20 cellular contexts compared by ENCODE assay signal in genomic region chr16:23944381-23944780, GRCh38.
DNase-seq lines count a peak whose midpoint lies in the region; ATAC-seq lines count a peak whose summit lies in the region.
"Had no signal": no experiment of that assay in that cellular context is flagged by ENCODE, and none has a peak within 500 bp of the region (broad histone marks: within the 10 kb centered on the region; RNA-seq: fewer than 3 reads in every experiment).

No MANE protein-coding gene starts in this region.

- no peak for DNase-seq in CD8-positive, alpha-beta memory T cell
- DNase-seq in T-cell: no peak
- DNase-seq in cerebellum (ENCODE audit: low spot score): peak; percentile 40
- DNase-seq in effector memory CD4-positive, alpha-beta T cell: no peak
- DNase-seq: activated CD4-positive, alpha-beta T cell treated with anti-CD3 and anti-CD28 coated beads for 1 hour; activated effector memory CD4-positive, alpha-beta T cell treated with Interleukin-2 at 50 U/mL for 16 hours; Caco-2; DND-41; heart right ventricle; NCI-H1048; NCI-H2029; nephron progenitor cell; PC-3; posterior cingulate gyrus; SHP77 treated with DMSO at 0.1 percent for 48 hours; stimulated activated CD8-positive, alpha-beta memory T cell treated with anti-CD3 and anti-CD28 coated beads, Interleukin-4, amount 100 ng/mL, for 48 hours had no signal

- no peaks in the 10 kb centered on the region for H3K27me3 Mint-ChIP-seq in CD8-positive, alpha-beta memory T cell
- no peaks in the 10 kb centered on the region for H3K27me3 Mint-ChIP-seq in T-cell
- H3K27me3 Mint-ChIP-seq in stimulated activated memory B cell treated with anti-CD40 and anti-IgM and Interleukin-4, amounts not matched to agents 10 μg/mL and 1 μg/mL and 100 μg/mL, for 72 hours: no peaks in the 10 kb centered on the region

- no peaks in the 10 kb centered on the region for H3K9me3 ChIP-seq in CD8-positive, alpha-beta memory T cell (ENCODE audit: low read length)
- H3K9me3 ChIP-seq in effector memory CD4-positive, alpha-beta T cell (ENCODE audit: control insufficient read depth, low read length): no peaks in the 10 kb centered on the region
- H3K9me3 ChIP-seq: Caco-2, heart right ventricle, suprapubic skin had no signal

- peaks cover 28% of the 10 kb centered on the region for H3K4me1 ChIP-seq in CD8-positive, alpha-beta memory T cell (ENCODE audit: insufficient read depth, low read length)
- H3K4me1 ChIP-seq in effector memory CD4-positive, alpha-beta T cell (ENCODE audit: control insufficient read depth, insufficient read depth, low read length, poor library complexity, severe bottlenecking): peaks cover 22% of the 10 kb centered on the region
- H3K4me1 ChIP-seq: Caco-2, suprapubic skin had no signal

- no peak overlapping the region for H3K4me3 Mint-ChIP-seq in CD8-positive, alpha-beta memory T cell
- no peak overlapping the region for H3K4me3 Mint-ChIP-seq in T-cell
- no peak overlapping the region for H3K4me3 Mint-ChIP-seq in stimulated activated memory B cell treated with anti-CD40 and anti-IgM and Interleukin-4, amounts not matched to agents 10 μg/mL and 1 μg/mL and 100 μg/mL, for 72 hours
- H3K4me3 Mint-ChIP-seq: nephron progenitor cell had no signal

- peaks cover 60 to 87% (median 86%) of the 10 kb centered on the region in 3 donors for H3K4me1 Mint-ChIP-seq in CD8-positive, alpha-beta memory T cell
- H3K4me1 Mint-ChIP-seq in T-cell: peaks cover 69 to 82% (median 80%) of the 10 kb centered on the region in 3 donors
- peaks cover 74% of the 10 kb centered on the region for H3K4me1 Mint-ChIP-seq in stimulated activated memory B cell treated with anti-CD40 and anti-IgM and Interleukin-4, amounts not matched to agents 10 μg/mL and 1 μg/mL and 100 μg/mL, for 72 hours

- no peak overlapping the region for H3K27ac ChIP-seq in CD8-positive, alpha-beta memory T cell (ENCODE audit: low read depth, low read length)
- H3K27ac ChIP-seq in effector memory CD4-positive, alpha-beta T cell (ENCODE audit: insufficient read depth, low read length, poor library complexity, severe bottlenecking): no peak overlapping the region
- H3K27ac ChIP-seq: heart right ventricle, suprapubic skin had no signal

- CTCF ChIA-PET in CD8-positive, alpha-beta memory T cell (lab: Charles Lee): interaction anchor here (1.2 to 2.6 kb wide), 2 partner anchors 14 to 66 kb away, joined by 3 to 9 read pairs; no protein-coding TSS in a partner anchor
- CTCF ChIA-PET in T-cell (lab: Charles Lee): interaction anchor here in 1 of 2 donors (0.6 to 1.1 kb wide), 2 partner anchors 66 to 97 kb away, joined by 4 read pairs; no protein-coding TSS in a partner anchor

- H3K4me3 ChIP-seq in CD8-positive, alpha-beta memory T cell (ENCODE audit: low read length): no peak overlapping the region
- H3K4me3 ChIP-seq in effector memory CD4-positive, alpha-beta T cell (ENCODE audit: insufficient read depth, low read depth, low read length, poor library complexity, severe bottlenecking): no peak overlapping the region
- H3K4me3 ChIP-seq: heart right ventricle, suprapubic skin had no signal

- no peaks in the 10 kb centered on the region for H3K9me3 Mint-ChIP-seq in CD8-positive, alpha-beta memory T cell
- H3K9me3 Mint-ChIP-seq in T-cell: no peaks in the 10 kb centered on the region
- H3K9me3 Mint-ChIP-seq in stimulated activated memory B cell treated with anti-CD40 and anti-IgM and Interleukin-4, amounts not matched to agents 10 μg/mL and 1 μg/mL and 100 μg/mL, for 72 hours: no peaks in the 10 kb centered on the region
- H3K9me3 Mint-ChIP-seq: nephron progenitor cell had no signal

- ATAC-seq in T-cell (replicated peaks in 1 of 4) (no peak), HG03025 (IDR thresholded peaks at IDR 0.05; ENCODE audit: low FRiP score, unreplicated experiment) (no peak), HG02798 (IDR thresholded peaks at IDR 0.05; ENCODE audit: poor library complexity, unreplicated experiment) (no peak)
- ATAC-seq in stimulated activated memory B cell treated with anti-CD40 and anti-IgM and Interleukin-4, amounts not matched to agents 10 μg/mL and 1 μg/mL and 100 μg/mL, for 72 hours: no peak
- ATAC-seq: heart right ventricle, PC-3 had no signal

- H3K27ac Mint-ChIP-seq in CD8-positive, alpha-beta memory T cell: peak overlapping the region in 6 of 8 donors; percentile 4 to 94 (median 86)
- H3K27ac Mint-ChIP-seq in T-cell: peak overlapping the region; percentile 93 to 94
- peak overlapping the region; percentile 74 for H3K27ac Mint-ChIP-seq in stimulated activated memory B cell treated with anti-CD40 and anti-IgM and Interleukin-4, amounts not matched to agents 10 μg/mL and 1 μg/mL and 100 μg/mL, for 72 hours

- H3K36me3 ChIP-seq in CD8-positive, alpha-beta memory T cell (ENCODE audit: insufficient read depth, low read length): no peaks in the 10 kb centered on the region
- H3K36me3 ChIP-seq in effector memory CD4-positive, alpha-beta T cell (ENCODE audit: control insufficient read depth, insufficient read depth, low read length): no peaks in the 10 kb centered on the region
- H3K36me3 ChIP-seq: heart right ventricle, suprapubic skin had no signal

- peaks cover 0 to 1% (median 0%) of the 10 kb centered on the region in 3 donors for H3K36me3 Mint-ChIP-seq in CD8-positive, alpha-beta memory T cell
- no peaks in the 10 kb centered on the region for H3K36me3 Mint-ChIP-seq in T-cell
- H3K36me3 Mint-ChIP-seq in stimulated activated memory B cell treated with anti-CD40 and anti-IgM and Interleukin-4, amounts not matched to agents 10 μg/mL and 1 μg/mL and 100 μg/mL, for 72 hours: peaks cover 13% of the 10 kb centered on the region

- no peaks in the 10 kb centered on the region for H3K27me3 ChIP-seq in CD8-positive, alpha-beta memory T cell (ENCODE audit: insufficient read depth, low read length, poor library complexity, severe bottlenecking)
- H3K27me3 ChIP-seq in effector memory CD4-positive, alpha-beta T cell (replicated peaks; ENCODE audit: control insufficient read depth, insufficient read depth, low read length, poor library complexity, severe bottlenecking): no peaks in the 10 kb centered on the region
- H3K27me3 ChIP-seq: suprapubic skin had no signal

- POLR2A ChIA-PET in CD8-positive, alpha-beta memory T cell (lab: Charles Lee): interaction anchor here (0.9 kb wide), 1 partner anchor 67 kb away, joined by 3 read pairs; no protein-coding TSS in a partner anchor
- POLR2A ChIA-PET in T-cell (lab: Charles Lee): interaction anchor here in 1 of 2 donors (0.7 kb wide), 1 partner anchor 9 kb away, joined by 3 read pairs; no protein-coding TSS in a partner anchor
